22 cellular contexts compared by ENCODE assay signal in genomic region chr2:212242739-212243138, GRCh38.
A peak's percentile ranks its signal among the peaks of the same experiment; 100 is the strongest.
DNase-seq lines count a peak whose midpoint lies in the region; ATAC-seq, FAIRE-seq and TF ChIP-seq lines count a peak whose summit lies in the region.
"Had no signal": no experiment of that assay in that cellular context is flagged by ENCODE, and none has a peak within 500 bp of the region (broad histone marks: within the 10 kb centered on the region; RNA-seq: fewer than 3 reads in every experiment).

No MANE protein-coding gene starts in this region.

- ATAC-seq in HG03039 (IDR thresholded peaks at IDR 0.05; ENCODE audit: unreplicated experiment), result no peak
- ATAC-seq: HCT116 had no signal

- FAIRE-seq in D721Med (lab: Jason Lieb, UNC) (peak; percentile 44), GM19239 (lab: Jason Lieb, UNC) (no peak)
- FAIRE-seq: GM18507, H1 had no signal

- no peak for TF ChIP-seq CTCF in D721Med (IDR thresholded peaks at IDR 0.05; ENCODE audit: insufficient read depth, missing control alignments)

- DNase-seq in DMS 273 (lab: John Stamatoyannopoulos, UW; ENCODE audit: unreplicated experiment), result peak; percentile 61
- DNase-seq in DMS 273 treated with DMSO at 0.1 percent for 48 hours (lab: John Stamatoyannopoulos, UW), result no peak
- no peak for DNase-seq in D721Med (ENCODE audit: insufficient read length, low spot score)
- DNase-seq in NCI-H446 (lab: John Stamatoyannopoulos, UW), result peak; percentile 42 to 71
- peak; percentile 71 for DNase-seq in cerebellar cortex (ENCODE audit: low spot score)
- DNase-seq in GM19239 (ENCODE audit: insufficient read length, low spot score), result no peak
- DNase-seq in activated T-cell treated with anti-CD3 and anti-CD28 coated beads, Interleukin-2, amount 50 U/mL, for 48 hours, result no peak
- DNase-seq: ACHN; Caco-2; CD4-positive, alpha-beta memory T cell; GDM1; IMR-90; NCI-H1105; NCI-H146; NCI-H2081; NCI-H345; NCI-H774; Peyer's patch had no signal

Comparison
In these comparisons a context has a peak if more than half of its experiments do, and no peak if none do; other contexts are left out.
1. DNase-seq: peak in DMS 273 (single experiment), NCI-H446 (2 of 2) and cerebellar cortex (single experiment); none in DMS 273 treated with DMSO at 0.1 percent for 48 hours (single experiment), D721Med (single experiment), GM19239 (single experiment) and activated T-cell treated with anti-CD3 and anti-CD28 coated beads, Interleukin-2, amount 50 U/mL, for 48 hours (0 of 2).